13 cellular contexts compared by ENCODE assay signal in genomic region chr4:96016615-96017299, GRCh38.
DNase-seq lines count a peak whose midpoint lies in the region; ATAC-seq and TF ChIP-seq lines count a peak whose summit lies in the region.
"Had no signal": no experiment of that assay in that cellular context is flagged by ENCODE, and none has a peak within 500 bp of the region (broad histone marks: within the 10 kb centered on the region; RNA-seq: fewer than 3 reads in every experiment).

No MANE protein-coding gene starts in this region.

- H3K27me3 ChIP-seq in CD4-positive, alpha-beta T cell (ENCODE audit: control insufficient read depth, insufficient read depth, low read length): no peaks in the 10 kb centered on the region
- H3K27me3 ChIP-seq in PC-9 (ENCODE audit: insufficient read depth, low read depth): no peaks in the 10 kb centered on the region
- H3K27me3 ChIP-seq: adrenal gland had no signal

- H3K9me3 Mint-ChIP-seq in CD4-positive, alpha-beta T cell: no peaks in the 10 kb centered on the region
- no peaks in the 10 kb centered on the region for H3K9me3 Mint-ChIP-seq in activated T-helper 17 cell treated with anti-CD3 and anti-CD28 coated beads, Interleukin-2, amount 50 U/mL, for 72 hours

- no peaks in the 10 kb centered on the region for H3K4me1 Mint-ChIP-seq in CD4-positive, alpha-beta T cell (ENCODE audit: low read depth)
- H3K4me1 Mint-ChIP-seq in activated T-helper 17 cell treated with anti-CD3 and anti-CD28 coated beads, Interleukin-2, amount 50 U/mL, for 72 hours: no peaks in the 10 kb centered on the region

- H3K9me3 ChIP-seq in CD4-positive, alpha-beta T cell (ENCODE audit: control insufficient read depth, low read length): no peaks in the 10 kb centered on the region
- H3K9me3 ChIP-seq in PC-9 (ENCODE audit: insufficient read depth, low read depth): no peaks in the 10 kb centered on the region
- H3K9me3 ChIP-seq: adrenal gland had no signal

- no peak for TF ChIP-seq CTCF in GM13976 (IDR thresholded peaks at IDR 0.05; ENCODE audit: borderline replicate concordance, control extremely low read depth, extremely low read depth, insufficient read depth, missing control alignments)
- no peak for TF ChIP-seq CTCF in CD4-positive, alpha-beta T cell (IDR thresholded peaks at IDR 0.05)
- TF ChIP-seq CTCF in PC-9 (conservative IDR thresholded peaks at IDR 0.05): no peak

- no peak overlapping the region for H2AFZ ChIP-seq in PC-9

- H3K4me3 ChIP-seq in PC-9: no peak overlapping the region
- H3K4me3 ChIP-seq: adrenal gland had no signal

- in situ Hi-C loops in GM13976 (cut with MboI; ENCODE audit: low sequenced_read_pairs, unreplicated experiment): no loop called here

- no peaks in the 10 kb centered on the region for H3K27me3 Mint-ChIP-seq in CD4-positive, alpha-beta T cell
- H3K27me3 Mint-ChIP-seq in activated T-helper 17 cell treated with anti-CD3 and anti-CD28 coated beads, Interleukin-2, amount 50 U/mL, for 72 hours: no peaks in the 10 kb centered on the region

- H3K36me3 Mint-ChIP-seq in CD4-positive, alpha-beta T cell (ENCODE audit: low read depth): no peaks in the 10 kb centered on the region
- H3K36me3 Mint-ChIP-seq in activated T-helper 17 cell treated with anti-CD3 and anti-CD28 coated beads, Interleukin-2, amount 50 U/mL, for 72 hours (ENCODE audit: low read depth): no peaks in the 10 kb centered on the region

- no peaks in the 10 kb centered on the region for H4K20me1 ChIP-seq in PC-9 (ENCODE audit: insufficient read depth)

- no peaks in the 10 kb centered on the region for H3K4me1 ChIP-seq in PC-9 (replicated peaks; ENCODE audit: insufficient read depth)
- H3K4me1 ChIP-seq: adrenal gland had no signal

- DNase-seq in GM13976 (ENCODE audit: low spot score) (peak; percentile 4), NCI-H460 (ENCODE audit: extremely low read depth, low read depth) (peak; percentile 65), glomerular visceral epithelial cell (ENCODE audit: extremely low spot score) (peak; percentile 15), PC-9 (no peak)
- no peak for DNase-seq in CD4-positive, alpha-beta T cell
- DNase-seq: activated CD4-positive, alpha-beta T cell treated with anti-CD3 and anti-CD28 coated beads for 48 hours; adrenal gland; NCI-H2081 treated with DMSO at 0.1 percent for 48 hours; SHP77 treated with DMSO at 0.1 percent for 48 hours had no signal

- H3K27ac Mint-ChIP-seq in CD4-positive, alpha-beta T cell: no peak overlapping the region
- no peak overlapping the region for H3K27ac Mint-ChIP-seq in activated T-helper 17 cell treated with anti-CD3 and anti-CD28 coated beads, Interleukin-2, amount 50 U/mL, for 72 hours

- H3K9me2 ChIP-seq in PC-9 (ENCODE audit: insufficient read depth): no peaks in the 10 kb centered on the region

- no peak overlapping the region for H3K4me2 ChIP-seq in PC-9

- intact Hi-C loops in CD4-positive, alpha-beta T cell (cut with DNase I, micrococcal nuclease): no loop called here
- intact Hi-C loops in PC-9 (cut with micrococcal nuclease; ENCODE audit: unreplicated experiment): no loop called here

- H3F3A ChIP-seq in PC-9 (ENCODE audit: insufficient read depth, low read depth): no peaks in the 10 kb centered on the region

- H3K79me2 ChIP-seq in PC-9 (ENCODE audit: low read depth): no peaks in the 10 kb centered on the region

- no peaks in the 10 kb centered on the region for H3K36me3 ChIP-seq in PC-9 (ENCODE audit: low read depth)
- H3K36me3 ChIP-seq: adrenal gland had no signal

- BruUV-seq in PC-9 (replicated peaks; lab: Mats Ljungman, UMichigan): no TSS peak

- POLR2A ChIA-PET in CD4-positive, alpha-beta T cell (lab: Charles Lee): no interaction called here
- POLR2A ChIA-PET in PC-9 (lab: Charles Lee; ENCODE audit: unreplicated experiment): no interaction called here

- ATAC-seq in HG02623 (IDR thresholded peaks at IDR 0.05; ENCODE audit: unreplicated experiment) (peak; percentile 88), HG03280 (IDR thresholded peaks at IDR 0.05; ENCODE audit: unreplicated experiment) (no peak)
- no peak for ATAC-seq in CD4-positive, alpha-beta T cell (ENCODE audit: poor library complexity)
- no peak for ATAC-seq in activated T-helper 17 cell treated with anti-CD3 and anti-CD28 coated beads, Interleukin-2, amount 50 U/mL, for 72 hours (replicated peaks)
- ATAC-seq: sciatic nerve had no signal

- H3K4me3 Mint-ChIP-seq in CD4-positive, alpha-beta T cell: no peak overlapping the region
- no peak overlapping the region for H3K4me3 Mint-ChIP-seq in activated T-helper 17 cell treated with anti-CD3 and anti-CD28 coated beads, Interleukin-2, amount 50 U/mL, for 72 hours

- no peak overlapping the region for H3K27ac ChIP-seq in CD4-positive, alpha-beta T cell (ENCODE audit: low read depth, low read length)
- H3K27ac ChIP-seq in PC-9: no peak overlapping the region
- H3K27ac ChIP-seq: adrenal gland had no signal

- CTCF ChIA-PET in CD4-positive, alpha-beta T cell (lab: Charles Lee): interaction anchor here (0.5 kb wide), 1 partner anchor 1598 kb away, joined by 3 read pairs; no protein-coding TSS in a partner anchor
- CTCF ChIA-PET in PC-9 (lab: Charles Lee): no interaction called here

Comparison
In these comparisons a context has a peak if more than half of its experiments do, and no peak if none do; other contexts are left out.
1. DNase-seq: peak in GM13976 (single experiment), NCI-H460 (single experiment) and glomerular visceral epithelial cell (single experiment); none in CD4-positive, alpha-beta T cell (0 of 10) and PC-9 (0 of 2).